In the genomic region with DNA sequence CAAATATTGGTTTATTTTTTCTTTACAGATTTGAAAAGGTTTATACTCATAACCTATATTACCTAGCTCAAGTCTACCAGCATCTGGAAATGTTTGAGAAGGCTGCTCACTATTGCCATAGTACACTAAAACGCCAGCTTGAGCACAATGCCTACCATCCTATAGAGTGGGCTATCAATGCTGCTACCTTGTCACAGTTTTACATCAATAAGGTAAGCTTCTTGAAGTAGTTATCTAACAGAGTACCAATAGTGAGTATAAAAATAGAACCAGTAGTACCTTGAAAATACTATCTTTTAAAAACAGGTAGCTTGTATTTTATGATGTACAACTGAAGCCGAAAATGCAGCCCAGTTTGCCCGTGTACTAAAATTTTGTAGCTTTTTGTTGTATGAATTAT, we compare ENCODE assay signal across 28 cellular contexts.
"Had no signal": no experiment of that assay in that cellular context is flagged by ENCODE, and none has a peak within 500 bp of the region (broad histone marks: within the 10 kb centered on the region; RNA-seq: fewer than 3 reads in every experiment).

No MANE protein-coding gene starts in this region.

- H3K4me1 ChIP-seq: suprapubic skin, testis, thyroid gland, upper lobe of left lung, upper lobe of right lung, uterus, vagina had no signal

- H3K4me3 Mint-ChIP-seq: stimulated activated effector memory CD8-positive, alpha-beta T cell treated with anti-CD3 and anti-CD28 coated beads, Interleukin-12 subunit alpha, Interleukin-12 subunit beta, amount 100 ng/mL, for 72 hours; stimulated activated memory B cell treated with anti-CD40 and anti-IgM and Interleukin-4, amounts not matched to agents 10 μg/mL and 1 μg/mL and 100 μg/mL, for 72 hours; stimulated activated naive B cell treated with anti-CD40 and anti-IgM and Interleukin-4, amounts not matched to agents 10 μg/mL and 1 μg/mL and 100 μg/mL, for 72 hours; stimulated activated naive CD8-positive, alpha-beta T cell treated with anti-CD3 and anti-CD28 coated beads, Interleukin-15, amount 100 ng/mL, for 72 hours; stimulated activated naive CD8-positive, alpha-beta T cell treated with anti-CD3 and anti-CD28 coated beads, Interleukin-15, Interleukin-2, amounts not matched to agents 100 ng/mL and 50 ng/mL, for 24 hours; type B pancreatic cell had no signal

- H3K4me3 ChIP-seq: stomach, suprapubic skin, testis, thoracic aorta, thyroid gland, tibial artery, tibial nerve, transverse colon, upper lobe of left lung, upper lobe of right lung, uterus, vagina had no signal

- H3K9me3 Mint-ChIP-seq: stimulated activated effector memory CD8-positive, alpha-beta T cell treated with anti-CD3 and anti-CD28 coated beads, Interleukin-12 subunit alpha, Interleukin-12 subunit beta, amount 100 ng/mL, for 72 hours; stimulated activated memory B cell treated with anti-CD40 and anti-IgM and Interleukin-4, amounts not matched to agents 10 μg/mL and 1 μg/mL and 100 μg/mL, for 72 hours; stimulated activated naive B cell treated with anti-CD40 and anti-IgM and Interleukin-4, amounts not matched to agents 10 μg/mL and 1 μg/mL and 100 μg/mL, for 72 hours; stimulated activated naive CD8-positive, alpha-beta T cell treated with anti-CD3 and anti-CD28 coated beads, Interleukin-15, amount 100 ng/mL, for 72 hours; stimulated activated naive CD8-positive, alpha-beta T cell treated with anti-CD3 and anti-CD28 coated beads, Interleukin-15, Interleukin-2, amounts not matched to agents 100 ng/mL and 50 ng/mL, for 24 hours; type B pancreatic cell had no signal

- H3K4me1 Mint-ChIP-seq: stimulated activated effector memory CD8-positive, alpha-beta T cell treated with anti-CD3 and anti-CD28 coated beads, Interleukin-12 subunit alpha, Interleukin-12 subunit beta, amount 100 ng/mL, for 72 hours; stimulated activated memory B cell treated with anti-CD40 and anti-IgM and Interleukin-4, amounts not matched to agents 10 μg/mL and 1 μg/mL and 100 μg/mL, for 72 hours; stimulated activated naive B cell treated with anti-CD40 and anti-IgM and Interleukin-4, amounts not matched to agents 10 μg/mL and 1 μg/mL and 100 μg/mL, for 72 hours had no signal

- H3K9me3 ChIP-seq: stomach, suprapubic skin, testis, thoracic aorta, thyroid gland, tibial artery, tibial nerve, transverse colon, upper lobe of left lung, upper lobe of right lung, uterus, vagina had no signal

- DNase-seq: stimulated activated CD4-positive, alpha-beta T cell treated with anti-CD3 and anti-CD28 coated beads, Interleukin-2, amount 100 ng/mL, for 48 hours; stimulated activated CD4-positive, alpha-beta T cell treated with anti-CD3 and anti-CD28 coated beads, Interleukin-4, amount 100 ng/mL, for 1 hour; stimulated activated CD4-positive, alpha-beta T cell treated with anti-CD3 and anti-CD28 coated beads, Interleukin-4, amount 100 ng/mL, for 24 hours; stimulated activated CD4-positive, alpha-beta T cell treated with anti-CD3 and anti-CD28 coated beads, Interleukin-4, amount 100 ng/mL, for 4 hours; stimulated activated CD8-positive, alpha-beta memory T cell treated with anti-CD3 and anti-CD28 coated beads, Interleukin-4, amount 100 ng/mL, for 48 hours; stimulated activated naive B cell treated with anti-CD40 and anti-IgM and Interleukin-4, amounts not matched to agents 10 μg/mL and 1 μg/mL and 100 μg/mL, for 72 hours; stimulated activated naive CD4-positive, alpha-beta T cell; stimulated activated naive CD4-positive, alpha-beta T cell treated with Interleukin-2 at 50 U/mL for 16 hours; stimulated activated naive CD8-positive, alpha-beta T cell treated with anti-CD3 and anti-CD28 coated beads, Interleukin-15, amount 100 ng/mL, for 72 hours; stimulated activated naive CD8-positive, alpha-beta T cell treated with anti-CD3 and anti-CD28 coated beads, Interleukin-15, Interleukin-2, amounts not matched to agents 100 U/mL and 50 U/mL, for 24 hours; stomach; substantia nigra; testis; thyroid gland; tibial artery; transverse colon; trophoblast cell; upper lobe of left lung; upper lobe of right lung; uterus had no signal

- H3K27ac Mint-ChIP-seq: stimulated activated effector memory CD8-positive, alpha-beta T cell treated with anti-CD3 and anti-CD28 coated beads, Interleukin-12 subunit alpha, Interleukin-12 subunit beta, amount 100 ng/mL, for 72 hours; stimulated activated memory B cell treated with anti-CD40 and anti-IgM and Interleukin-4, amounts not matched to agents 10 μg/mL and 1 μg/mL and 100 μg/mL, for 72 hours; stimulated activated naive B cell treated with anti-CD40 and anti-IgM and Interleukin-4, amounts not matched to agents 10 μg/mL and 1 μg/mL and 100 μg/mL, for 72 hours; stimulated activated naive CD8-positive, alpha-beta T cell treated with anti-CD3 and anti-CD28 coated beads, Interleukin-15, amount 100 ng/mL, for 72 hours; stimulated activated naive CD8-positive, alpha-beta T cell treated with anti-CD3 and anti-CD28 coated beads, Interleukin-15, Interleukin-2, amounts not matched to agents 100 ng/mL and 50 ng/mL, for 24 hours; type B pancreatic cell had no signal

- H3K27me3 Mint-ChIP-seq: stimulated activated memory B cell treated with anti-CD40 and anti-IgM and Interleukin-4, amounts not matched to agents 10 μg/mL and 1 μg/mL and 100 μg/mL, for 72 hours; stimulated activated naive B cell treated with anti-CD40 and anti-IgM and Interleukin-4, amounts not matched to agents 10 μg/mL and 1 μg/mL and 100 μg/mL, for 72 hours; stimulated activated naive CD8-positive, alpha-beta T cell treated with anti-CD3 and anti-CD28 coated beads, Interleukin-15, amount 100 ng/mL, for 72 hours; stimulated activated naive CD8-positive, alpha-beta T cell treated with anti-CD3 and anti-CD28 coated beads, Interleukin-15, Interleukin-2, amounts not matched to agents 100 ng/mL and 50 ng/mL, for 24 hours; type B pancreatic cell had no signal

- H3K36me3 ChIP-seq: uterus had no signal

- ATAC-seq: stimulated activated effector memory CD8-positive, alpha-beta T cell treated with anti-CD3 and anti-CD28 coated beads, Interleukin-12 subunit alpha, Interleukin-12 subunit beta, amount 100 ng/mL, for 72 hours; stimulated activated memory B cell treated with anti-CD40 and anti-IgM and Interleukin-4, amounts not matched to agents 10 μg/mL and 1 μg/mL and 100 μg/mL, for 72 hours; stimulated activated naive B cell treated with anti-CD40 and anti-IgM and Interleukin-4, amounts not matched to agents 10 μg/mL and 1 μg/mL and 100 μg/mL, for 72 hours; stimulated activated naive CD8-positive, alpha-beta T cell treated with anti-CD3 and anti-CD28 coated beads, Interleukin-15, amount 100 ng/mL, for 72 hours; stimulated activated naive CD8-positive, alpha-beta T cell treated with anti-CD3 and anti-CD28 coated beads, Interleukin-15, Interleukin-2, amounts not matched to agents 100 U/mL and 50 U/mL, for 24 hours; upper lobe of right lung had no signal

- H3K27me3 ChIP-seq: stomach, suprapubic skin, testis, thyroid gland, tibial artery, tibial nerve, transverse colon, upper lobe of left lung, upper lobe of right lung, uterus, vagina had no signal

- H3K27ac ChIP-seq: suprapubic skin, testis, thoracic aorta, thyroid gland, tibial artery, transverse colon, upper lobe of left lung, upper lobe of right lung, uterus, vagina had no signal
